14 cellular contexts compared by ENCODE assay signal in the genomic region with DNA sequence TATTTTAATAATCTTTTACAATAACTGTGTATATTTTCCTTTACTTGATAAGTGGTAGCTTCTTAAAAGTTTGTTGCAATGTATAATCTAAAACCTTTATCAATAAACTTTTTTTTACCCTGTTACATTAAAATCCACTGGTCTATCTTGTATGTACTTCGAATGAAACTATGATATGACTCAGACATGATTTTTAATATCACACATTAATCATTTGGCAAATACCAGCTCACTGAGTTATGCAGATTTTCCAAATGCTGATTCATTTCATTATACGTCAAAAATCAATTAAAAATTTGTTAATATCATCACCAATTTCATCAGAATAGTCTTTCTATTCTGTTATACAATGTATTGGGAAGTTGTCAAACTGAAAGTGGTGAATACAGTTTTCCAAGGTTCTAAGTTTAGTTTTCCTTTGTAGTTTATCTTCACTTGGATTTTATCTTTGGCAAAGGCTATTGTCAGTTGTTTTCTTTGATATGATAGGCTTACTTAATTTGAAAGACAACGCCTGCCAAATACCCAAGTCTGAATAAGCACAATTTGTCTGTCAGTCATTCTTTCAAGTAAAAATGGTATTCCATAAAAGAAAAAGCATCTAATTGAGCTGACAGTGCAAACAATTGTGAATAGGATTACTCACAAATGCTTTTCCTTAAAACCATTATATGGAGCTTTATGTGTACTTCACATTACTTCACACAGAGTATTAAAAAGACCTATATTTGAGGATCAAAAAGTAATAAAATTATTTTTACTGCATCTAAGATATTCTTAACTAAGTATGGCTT.
DNase-seq lines count a peak whose midpoint lies in the region; ATAC-seq, FAIRE-seq and TF ChIP-seq lines count a peak whose summit lies in the region.
"Had no signal": no experiment of that assay in that cellular context is flagged by ENCODE, and none has a peak within 500 bp of the region (broad histone marks: within the 10 kb centered on the region; RNA-seq: fewer than 3 reads in every experiment).

No MANE protein-coding gene starts in this region.

- H3K9me3 Mint-ChIP-seq in activated naive CD8-positive, alpha-beta T cell (ENCODE audit: low read depth), result no peaks in the 10 kb centered on the region
- H3K9me3 Mint-ChIP-seq in activated naive CD8-positive, alpha-beta T cell treated with anti-CD3 and anti-CD28 coated beads for 36 hours, result no peaks in the 10 kb centered on the region
- no peaks in the 10 kb centered on the region for H3K9me3 Mint-ChIP-seq in activated CD8-positive, alpha-beta memory T cell treated with anti-CD3 and anti-CD28 coated beads, Interleukin-2, amount 10 ng/mL, durations not matched to agents 7 days and 5 days (ENCODE audit: low read depth)
- H3K9me3 Mint-ChIP-seq: dendritic cell treated with granulocyte-macrophage colony-stimulating factor and Interleukin-4, amounts not matched to agents 40 ng/mL and 50 ng/mL, for 4 days had no signal

- H3K4me1 Mint-ChIP-seq in activated naive CD8-positive, alpha-beta T cell (ENCODE audit: low read depth), result peaks cover 15% of the 10 kb centered on the region
- peaks cover 11% of the 10 kb centered on the region for H3K4me1 Mint-ChIP-seq in activated naive CD8-positive, alpha-beta T cell treated with anti-CD3 and anti-CD28 coated beads for 36 hours
- H3K4me1 Mint-ChIP-seq in activated CD8-positive, alpha-beta memory T cell treated with anti-CD3 and anti-CD28 coated beads, Interleukin-2, amount 10 ng/mL, durations not matched to agents 7 days and 5 days, result no peaks in the 10 kb centered on the region
- H3K4me1 Mint-ChIP-seq: B cell had no signal

- H3K4me1 ChIP-seq in small intestine (ENCODE audit: control insufficient read depth in 2 of 2, insufficient read depth in 1 of 2, low read depth in 1 of 2, low read length in 1 of 2), result no peaks in the 10 kb centered on the region

- ATAC-seq in HG02973 (IDR thresholded peaks at IDR 0.05; ENCODE audit: unreplicated experiment), result no peak
- ATAC-seq in activated CD8-positive, alpha-beta memory T cell treated with anti-CD3 and anti-CD28 coated beads, Interleukin-2, amount 10 ng/mL, durations not matched to agents 7 days and 5 days, result no peak
- ATAC-seq: heart left ventricle had no signal

- no peak for TF ChIP-seq CTCF in fibroblast of mammary gland (conservative IDR thresholded peaks at IDR 0.05; ENCODE audit: control insufficient read depth, insufficient read depth, low read depth, low read length)

- H3K27me3 Mint-ChIP-seq in activated naive CD8-positive, alpha-beta T cell, result no peaks in the 10 kb centered on the region
- H3K27me3 Mint-ChIP-seq in activated naive CD8-positive, alpha-beta T cell treated with anti-CD3 and anti-CD28 coated beads for 36 hours, result no peaks in the 10 kb centered on the region
- H3K27me3 Mint-ChIP-seq in activated CD8-positive, alpha-beta memory T cell treated with anti-CD3 and anti-CD28 coated beads, Interleukin-2, amount 10 ng/mL, durations not matched to agents 7 days and 5 days, result no peaks in the 10 kb centered on the region
- H3K27me3 Mint-ChIP-seq: B cell; dendritic cell treated with granulocyte-macrophage colony-stimulating factor and Interleukin-4, amounts not matched to agents 40 ng/mL and 50 ng/mL, for 4 days had no signal

- no peaks in the 10 kb centered on the region for H3K9me3 ChIP-seq in small intestine (ENCODE audit: control insufficient read depth, low read depth)
- H3K9me3 ChIP-seq: heart left ventricle had no signal

- WGBS in small intestine, 3 donors, result 10 to 34% (median 16%) methylated on average over 3 of the region's 3 CpGs

- no peak overlapping the region for H3K4me3 Mint-ChIP-seq in activated naive CD8-positive, alpha-beta T cell
- no peak overlapping the region for H3K4me3 Mint-ChIP-seq in activated naive CD8-positive, alpha-beta T cell treated with anti-CD3 and anti-CD28 coated beads for 36 hours
- H3K4me3 Mint-ChIP-seq in activated CD8-positive, alpha-beta memory T cell treated with anti-CD3 and anti-CD28 coated beads, Interleukin-2, amount 10 ng/mL, durations not matched to agents 7 days and 5 days, result no peak overlapping the region
- H3K4me3 Mint-ChIP-seq: B cell; dendritic cell treated with granulocyte-macrophage colony-stimulating factor and Interleukin-4, amounts not matched to agents 40 ng/mL and 50 ng/mL, for 4 days had no signal

- peaks cover 2% of the 10 kb centered on the region for H3K36me3 Mint-ChIP-seq in activated naive CD8-positive, alpha-beta T cell
- no peaks in the 10 kb centered on the region for H3K36me3 Mint-ChIP-seq in activated naive CD8-positive, alpha-beta T cell treated with anti-CD3 and anti-CD28 coated beads for 36 hours
- peaks cover 6% of the 10 kb centered on the region for H3K36me3 Mint-ChIP-seq in activated CD8-positive, alpha-beta memory T cell treated with anti-CD3 and anti-CD28 coated beads, Interleukin-2, amount 10 ng/mL, durations not matched to agents 7 days and 5 days

- no peaks in the 10 kb centered on the region for H3K27me3 ChIP-seq in small intestine (ENCODE audit: control insufficient read depth in 2 of 2, insufficient read depth in 2 of 2, low read length in 2 of 2)
- H3K27me3 ChIP-seq: heart left ventricle had no signal

- H3K27ac Mint-ChIP-seq in activated naive CD8-positive, alpha-beta T cell, result peak overlapping the region; percentile 58
- no peak overlapping the region for H3K27ac Mint-ChIP-seq in activated naive CD8-positive, alpha-beta T cell treated with anti-CD3 and anti-CD28 coated beads for 36 hours
- H3K27ac Mint-ChIP-seq in activated CD8-positive, alpha-beta memory T cell treated with anti-CD3 and anti-CD28 coated beads, Interleukin-2, amount 10 ng/mL, durations not matched to agents 7 days and 5 days, result no peak overlapping the region
- H3K27ac Mint-ChIP-seq: B cell; dendritic cell treated with granulocyte-macrophage colony-stimulating factor and Interleukin-4, amounts not matched to agents 40 ng/mL and 50 ng/mL, for 4 days had no signal

- no peak overlapping the region for H3K27ac ChIP-seq in small intestine (ENCODE audit: low read depth in 1 of 2, low read length in 1 of 2)

- no peak overlapping the region for H3K4me3 ChIP-seq in fibroblast of mammary gland (ENCODE audit: control insufficient read depth, low read depth, low read length)
- H3K4me3 ChIP-seq in small intestine (ENCODE audit: low read depth in 1 of 2, low read length in 2 of 2), result no peak overlapping the region
- H3K4me3 ChIP-seq: heart left ventricle had no signal

- FAIRE-seq in small intestine (lab: Jason Lieb, UNC), result no peak

- DNase-seq in activated naive CD8-positive, alpha-beta T cell treated with anti-CD3 and anti-CD28 coated beads for 36 hours, result no peak
- DNase-seq in RKO (ENCODE audit: low spot score) (peak; percentile 25), fibroblast of mammary gland (ENCODE audit: low read depth) (peak; percentile 51), small intestine (peak; percentile 9), NCI-H510A (lab: John Stamatoyannopoulos, UW) (no peak)
- no peak for DNase-seq in activated CD8-positive, alpha-beta memory T cell treated with anti-CD3 and anti-CD28 coated beads, Interleukin-2, amount 10 ng/mL, durations not matched to agents 7 days and 5 days
- DNase-seq: activated CD4-positive, alpha-beta T cell treated with anti-CD3 and anti-CD28 coated beads for 48 hours; activated naive CD4-positive, alpha-beta T cell; heart left ventricle; NCI-H526 treated with DMSO at 0.1 percent for 48 hours had no signal

- H3K36me3 ChIP-seq in small intestine (ENCODE audit: control insufficient read depth in 2 of 2, insufficient read depth in 2 of 2, low read length in 2 of 2), result no peaks in the 10 kb centered on the region
- H3K36me3 ChIP-seq: heart left ventricle had no signal

- CTCF ChIA-PET in activated CD8-positive, alpha-beta memory T cell treated with anti-CD3 and anti-CD28 coated beads, Interleukin-2, amount 10 ng/mL, durations not matched to agents 7 days and 5 days (lab: Charles Lee), result no interaction called here

Comparison
In these comparisons a context has a peak if more than half of its experiments do, and no peak if none do; other contexts are left out.
1. DNase-seq: peak in RKO (single experiment), fibroblast of mammary gland (single experiment) and small intestine (single experiment); none in activated naive CD8-positive, alpha-beta T cell treated with anti-CD3 and anti-CD28 coated beads for 36 hours (single experiment), activated CD8-positive, alpha-beta memory T cell treated with anti-CD3 and anti-CD28 coated beads, Interleukin-2, amount 10 ng/mL, durations not matched to agents 7 days and 5 days (single experiment) and NCI-H510A (single experiment).